ENCODE assay signal across 21 cellular contexts in the genomic region with DNA sequence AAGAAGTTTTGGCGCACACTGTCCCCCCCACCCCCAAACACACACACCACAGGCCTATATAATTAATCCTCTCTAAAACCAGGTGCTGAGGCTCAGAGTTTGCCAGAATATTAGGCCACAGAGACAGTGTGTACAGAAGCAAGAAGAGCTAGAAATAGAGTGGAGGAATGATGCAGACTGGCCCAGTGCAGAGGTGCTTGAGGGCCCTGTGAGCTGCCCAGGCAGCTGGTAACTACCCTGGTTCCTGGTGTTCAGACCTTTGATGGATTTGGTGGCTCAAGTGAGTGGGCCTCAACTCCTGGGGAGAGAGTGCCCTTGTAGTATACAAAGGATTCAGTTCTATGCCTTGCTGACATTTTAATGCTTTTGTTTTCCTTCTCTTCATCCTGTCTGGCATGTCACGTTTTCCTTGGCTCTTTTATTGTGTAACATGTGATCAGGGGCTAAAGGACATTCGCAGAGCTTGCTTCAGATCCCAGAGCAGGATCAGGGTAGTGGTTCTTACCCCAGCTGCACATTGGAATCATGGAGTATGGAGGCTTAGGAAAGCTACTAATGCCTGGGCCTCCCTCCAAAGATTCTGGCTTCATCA. TPM values are rescaled to one million over a fixed set of nuclear protein-coding genes. Genes with fewer than 3 reads are reported as not detected.
DNase-seq lines count a peak whose midpoint lies in the region; ATAC-seq and TF ChIP-seq lines count a peak whose summit lies in the region.
"Had no signal": no experiment of that assay in that cellular context is flagged by ENCODE, and none has a peak within 500 bp of the region (broad histone marks: within the 10 kb centered on the region; RNA-seq: fewer than 3 reads in every experiment).

No MANE protein-coding gene starts in this region.

- TF ChIP-seq POLR2A in uterus (IDR thresholded peaks at IDR 0.05), result no peak
- no peak for TF ChIP-seq POLR2A in GM18505 (IDR thresholded peaks at IDR 0.05; ENCODE audit: borderline replicate concordance, extremely low read depth, insufficient read depth, insufficient read length)

- H3K4me2 ChIP-seq in neural progenitor cell, result peak overlapping the region; percentile 64

- no peak overlapping the region for H2AFZ ChIP-seq in neural progenitor cell (replicated peaks)

- H3F3A ChIP-seq in neural progenitor cell (ENCODE audit: low read depth), result peaks cover 28% of the 10 kb centered on the region

- peaks cover 4% of the 10 kb centered on the region for H3K36me3 Mint-ChIP-seq in activated CD8-positive, alpha-beta T cell treated with anti-CD3 and anti-CD28 coated beads, Interleukin-2, amount 10 ng/mL, durations not matched to agents 7 days and 5 days (ENCODE audit: low read depth)
- H3K36me3 Mint-ChIP-seq in activated CD8-positive, alpha-beta T cell treated with anti-CD3 and anti-CD28 coated beads for 36 hours (ENCODE audit: low read depth), result peaks cover 8% of the 10 kb centered on the region
- H3K36me3 Mint-ChIP-seq in neural progenitor cell, result peaks cover 32% of the 10 kb centered on the region

- CTCF ChIA-PET in activated CD8-positive, alpha-beta T cell treated with anti-CD3 and anti-CD28 coated beads, Interleukin-2, amount 10 ng/mL, durations not matched to agents 7 days and 5 days (lab: Charles Lee), result no interaction called here
- CTCF ChIA-PET in activated CD8-positive, alpha-beta T cell treated with anti-CD3 and anti-CD28 coated beads for 36 hours (lab: Charles Lee), result interaction anchor here (1.4 to 2.1 kb wide), 3 partner anchors 8 to 303 kb away, joined by 3 to 6 read pairs (median 5); no protein-coding TSS in a partner anchor

- intact Hi-C loops in activated CD8-positive, alpha-beta T cell treated with anti-CD3 and anti-CD28 coated beads for 36 hours (cut with micrococcal nuclease), result no loop called here
- intact Hi-C loops in left ventricle myocardium superior (cut with micrococcal nuclease) (no loop called here), uterus (cut with DNase I; ENCODE audit: low total_unique reads) (no loop called here)

- no peaks in the 10 kb centered on the region for H3K4me1 Mint-ChIP-seq in activated CD8-positive, alpha-beta T cell treated with anti-CD3 and anti-CD28 coated beads, Interleukin-2, amount 10 ng/mL, durations not matched to agents 7 days and 5 days (ENCODE audit: low read depth)
- no peaks in the 10 kb centered on the region for H3K4me1 Mint-ChIP-seq in activated CD8-positive, alpha-beta T cell treated with anti-CD3 and anti-CD28 coated beads for 36 hours (ENCODE audit: low read depth)
- H3K4me1 Mint-ChIP-seq in neural progenitor cell, result peaks cover 43% of the 10 kb centered on the region
- H3K4me1 Mint-ChIP-seq: activated naive CD8-positive, alpha-beta T cell treated with anti-CD3 and anti-CD28 coated beads, Interleukin-2, amount 50 U/mL, for 24 hours had no signal

- H3K9me3 ChIP-seq in neural progenitor cell (ENCODE audit: low read depth) (no peaks in the 10 kb centered on the region), uterus (no peaks in the 10 kb centered on the region)
- H3K9me3 ChIP-seq: body of pancreas, thoracic aorta had no signal

- peak overlapping the region; percentile 44 for H3K27ac ChIP-seq in neural progenitor cell
- peak overlapping the region; percentile 40 to 57 for H3K27ac ChIP-seq in uterus
- H3K27ac ChIP-seq: 22Rv1, body of pancreas, RWPE1, thoracic aorta had no signal

- H3K27me3 ChIP-seq in neural progenitor cell, result no peaks in the 10 kb centered on the region
- H3K27me3 ChIP-seq in uterus, result no peaks in the 10 kb centered on the region
- H3K27me3 ChIP-seq: body of pancreas had no signal

- no peak for ATAC-seq in activated CD8-positive, alpha-beta T cell treated with anti-CD3 and anti-CD28 coated beads, Interleukin-2, amount 10 ng/mL, durations not matched to agents 7 days and 5 days
- no peak for ATAC-seq in activated CD8-positive, alpha-beta T cell treated with anti-CD3 and anti-CD28 coated beads for 36 hours
- peak; percentile 89 for ATAC-seq in left ventricle myocardium superior
- ATAC-seq in HG03175 (IDR thresholded peaks at IDR 0.05; ENCODE audit: unreplicated experiment), result no peak
- no peak for ATAC-seq in GM18505 (IDR thresholded peaks at IDR 0.05; ENCODE audit: unreplicated experiment)

- H3K36me3 ChIP-seq in neural progenitor cell (no peaks in the 10 kb centered on the region), uterus (no peaks in the 10 kb centered on the region)
- H3K36me3 ChIP-seq: thoracic aorta had no signal

- H3K4me3 ChIP-seq in neural progenitor cell (peak overlapping the region; percentile 6), uterus (no peak overlapping the region)
- H3K4me3 ChIP-seq: body of pancreas, lung, thoracic aorta had no signal

- no peak overlapping the region for H3K9ac ChIP-seq in neural progenitor cell

- H3K79me2 ChIP-seq in neural progenitor cell (ENCODE audit: low read depth), result peaks cover 25% of the 10 kb centered on the region

- H3K9me3 Mint-ChIP-seq in activated CD8-positive, alpha-beta T cell treated with anti-CD3 and anti-CD28 coated beads, Interleukin-2, amount 10 ng/mL, durations not matched to agents 7 days and 5 days (ENCODE audit: insufficient read depth), result no peaks in the 10 kb centered on the region
- no peaks in the 10 kb centered on the region for H3K9me3 Mint-ChIP-seq in activated CD8-positive, alpha-beta T cell treated with anti-CD3 and anti-CD28 coated beads for 36 hours
- H3K9me3 Mint-ChIP-seq in neural progenitor cell, result no peaks in the 10 kb centered on the region
- H3K9me3 Mint-ChIP-seq: activated naive CD8-positive, alpha-beta T cell treated with anti-CD3 and anti-CD28 coated beads, Interleukin-2, amount 50 U/mL, for 24 hours; CD4-positive, alpha-beta memory T cell had no signal

- H3K4me3 Mint-ChIP-seq in activated CD8-positive, alpha-beta T cell treated with anti-CD3 and anti-CD28 coated beads, Interleukin-2, amount 10 ng/mL, durations not matched to agents 7 days and 5 days, result no peak overlapping the region
- no peak overlapping the region for H3K4me3 Mint-ChIP-seq in activated CD8-positive, alpha-beta T cell treated with anti-CD3 and anti-CD28 coated beads for 36 hours
- no peak overlapping the region for H3K4me3 Mint-ChIP-seq in neural progenitor cell
- H3K4me3 Mint-ChIP-seq: activated naive CD8-positive, alpha-beta T cell treated with anti-CD3 and anti-CD28 coated beads, Interleukin-2, amount 50 U/mL, for 24 hours; CD4-positive, alpha-beta memory T cell had no signal

- no peaks in the 10 kb centered on the region for H3K27me3 Mint-ChIP-seq in activated CD8-positive, alpha-beta T cell treated with anti-CD3 and anti-CD28 coated beads, Interleukin-2, amount 10 ng/mL, durations not matched to agents 7 days and 5 days (ENCODE audit: low read depth)
- H3K27me3 Mint-ChIP-seq in activated CD8-positive, alpha-beta T cell treated with anti-CD3 and anti-CD28 coated beads for 36 hours, result no peaks in the 10 kb centered on the region
- peaks cover 3% of the 10 kb centered on the region for H3K27me3 Mint-ChIP-seq in neural progenitor cell (ENCODE audit: insufficient read depth, low read depth)
- H3K27me3 Mint-ChIP-seq: activated naive CD8-positive, alpha-beta T cell treated with anti-CD3 and anti-CD28 coated beads, Interleukin-2, amount 50 U/mL, for 24 hours; CD4-positive, alpha-beta memory T cell had no signal

- H3K27ac Mint-ChIP-seq in activated CD8-positive, alpha-beta T cell treated with anti-CD3 and anti-CD28 coated beads, Interleukin-2, amount 10 ng/mL, durations not matched to agents 7 days and 5 days, result peak overlapping the region; percentile 34
- no peak overlapping the region for H3K27ac Mint-ChIP-seq in activated CD8-positive, alpha-beta T cell treated with anti-CD3 and anti-CD28 coated beads for 36 hours
- H3K27ac Mint-ChIP-seq in neural progenitor cell, result peak overlapping the region; percentile 40
- H3K27ac Mint-ChIP-seq: activated naive CD8-positive, alpha-beta T cell treated with anti-CD3 and anti-CD28 coated beads, Interleukin-2, amount 50 U/mL, for 24 hours; CD4-positive, alpha-beta memory T cell had no signal

- POLR2A ChIA-PET in activated CD8-positive, alpha-beta T cell treated with anti-CD3 and anti-CD28 coated beads, Interleukin-2, amount 10 ng/mL, durations not matched to agents 7 days and 5 days (lab: Charles Lee), result interaction anchor here (1.1 kb wide), 1 partner anchor 101 kb away, joined by 4 read pairs; no protein-coding TSS in a partner anchor
- POLR2A ChIA-PET in activated CD8-positive, alpha-beta T cell treated with anti-CD3 and anti-CD28 coated beads for 36 hours (lab: Charles Lee), result no interaction called here

- TF ChIP-seq CTCF in activated CD8-positive, alpha-beta T cell treated with anti-CD3 and anti-CD28 coated beads for 36 hours (IDR thresholded peaks at IDR 0.05), result no peak
- no peak for TF ChIP-seq CTCF in neural progenitor cell (IDR thresholded peaks at IDR 0.05)
- TF ChIP-seq CTCF in uterus (IDR thresholded peaks at IDR 0.05), result no peak

- DNase-seq in activated CD8-positive, alpha-beta T cell treated with anti-CD3 and anti-CD28 coated beads, Interleukin-2, amount 10 ng/mL, durations not matched to agents 7 days and 5 days, result no peak
- DNase-seq in activated CD8-positive, alpha-beta T cell treated with anti-CD3 and anti-CD28 coated beads for 36 hours, result no peak
- DNase-seq in left ventricle myocardium superior, result no peak
- DNase-seq in neural progenitor cell (ENCODE audit: low spot score), result peak; percentile 66
- DNase-seq in uterus, result no peak
- DNase-seq in NCI-H1694 (lab: John Stamatoyannopoulos, UW), result no peak
- DNase-seq: activated CD4-positive, alpha-beta T cell treated with anti-CD3 and anti-CD28 coated beads, Interleukin-2, amount 50 U/mL, for 48 hours; activated CD4-positive, CD25-positive, alpha-beta regulatory T cell; activated effector memory CD4-positive, alpha-beta T cell treated with anti-CD3 and anti-CD28 coated beads, Interleukin-2, amount 50 U/mL, for 16 hours; activated naive CD8-positive, alpha-beta T cell treated with anti-CD3 and anti-CD28 coated beads, Interleukin-2, amount 50 U/mL, for 24 hours; body of pancreas; CD4-positive, alpha-beta memory T cell; KBM-7; NCI-H146; T1000 had no signal

- H4K20me1 ChIP-seq in neural progenitor cell (ENCODE audit: low read depth), result peaks cover 54% of the 10 kb centered on the region

- peaks cover 32% of the 10 kb centered on the region for H3K4me1 ChIP-seq in neural progenitor cell
- H3K4me1 ChIP-seq in uterus, result no peaks in the 10 kb centered on the region

RNA-seq across cellular contexts. Expression of a gene that starts 20.1 kb away (rescaled TPM):
- total RNA-seq in activated CD8-positive, alpha-beta T cell treated with anti-CD3 and anti-CD28 coated beads, Interleukin-2, amount 10 ng/mL, durations not matched to agents 7 days and 5 days, result under 1 TPM; 0.24 to 0.50 TPM
- total RNA-seq in activated CD8-positive, alpha-beta T cell treated with anti-CD3 and anti-CD28 coated beads for 36 hours, result not detected
- 3.3 TPM for total RNA-seq in left ventricle myocardium superior
- 19.8 and 26.9 TPM in 2 replicates for total RNA-seq in neural progenitor cell (ENCODE audit: low replicate concordance)
- 1 to 10 TPM in 2 of 4 donors, under 1 TPM in 2; 0.29 to 2.5 (median 1.2) TPM for total RNA-seq in uterus
- total RNA-seq: CD4-positive, alpha-beta memory T cell had no signal
